27 cellular contexts compared by ENCODE assay signal in the genomic region with DNA sequence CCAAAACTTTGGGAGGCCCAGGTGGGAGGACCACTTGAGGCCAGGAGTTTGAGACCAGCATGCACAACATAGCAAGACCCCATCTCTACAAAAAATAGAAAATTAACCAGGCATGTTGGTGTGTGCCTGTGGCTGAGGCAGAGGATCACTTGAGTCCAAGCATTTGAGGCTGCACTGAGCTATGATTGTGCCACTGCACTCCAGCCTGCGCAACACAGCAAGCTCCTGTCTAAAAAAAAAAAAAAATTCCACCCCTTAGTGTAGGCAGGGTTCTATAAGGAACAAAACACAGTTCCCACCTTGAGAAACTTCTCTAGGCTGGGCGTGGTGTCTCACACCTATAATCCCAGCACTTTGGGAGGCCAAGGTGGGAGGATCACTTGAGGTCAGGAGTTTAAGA.
"Had no signal": no experiment of that assay in that cellular context is flagged by ENCODE, and none has a peak within 500 bp of the region (broad histone marks: within the 10 kb centered on the region; RNA-seq: fewer than 3 reads in every experiment).

No MANE protein-coding gene starts in this region.

- H3K27me3 ChIP-seq: gastroesophageal sphincter, heart left ventricle, suprapubic skin, transverse colon, vagina had no signal

- H3K27ac Mint-ChIP-seq: naive thymus-derived CD8-positive, alpha-beta T cell; nephron progenitor cell; stimulated activated naive CD8-positive, alpha-beta T cell treated with anti-CD3 and anti-CD28 coated beads, Interleukin-15, amount 100 ng/mL, for 72 hours had no signal

- H3K27ac ChIP-seq: dorsolateral prefrontal cortex, epithelial cell of prostate, gastroesophageal sphincter, lower lobe of right lung, prostate gland, suprapubic skin, transverse colon, vagina had no signal

- H3K9me3 ChIP-seq: gastroesophageal sphincter, heart left ventricle, lower lobe of right lung, prostate gland, suprapubic skin, transverse colon, vagina had no signal

- DNase-seq: dorsolateral prefrontal cortex; effector CD4-positive, alpha-beta T cell; foreskin fibroblast; heart left ventricle; hippocampal formation; left colon; left ventricle myocardium superior; lower lobe of right lung; naive thymus-derived CD8-positive, alpha-beta T cell; nephron progenitor cell; nucleus accumbens; right cardiac atrium; stimulated activated CD4-positive, alpha-beta T cell treated with anti-CD3 and anti-CD28 coated beads, Interleukin-12 subunit alpha, Interleukin-12 subunit beta, amount 100 ng/mL, for 4 hours; stimulated activated CD4-positive, alpha-beta T cell treated with anti-CD3 and anti-CD28 coated beads, Interleukin-1b, Interleukin-23, amount 100 ng/mL, for 48 hours; stimulated activated CD4-positive, alpha-beta T cell treated with anti-CD3 and anti-CD28 coated beads, Interleukin-4, amount 100 ng/mL, for 1 hour; stimulated activated CD8-positive, alpha-beta memory T cell treated with anti-CD3 and anti-CD28 coated beads, Interleukin-4, amount 100 ng/mL, for 48 hours; stimulated activated naive CD4-positive, alpha-beta T cell; stimulated activated naive CD8-positive, alpha-beta T cell treated with anti-CD3 and anti-CD28 coated beads, Interleukin-15, amount 100 ng/mL, for 72 hours; transverse colon had no signal

- H3K36me3 ChIP-seq: gastroesophageal sphincter, heart left ventricle, lower lobe of right lung, prostate gland, suprapubic skin, transverse colon, vagina had no signal

- H3K36me3 Mint-ChIP-seq: naive thymus-derived CD8-positive, alpha-beta T cell had no signal

- H3K4me1 ChIP-seq: gastroesophageal sphincter, lower lobe of right lung, prostate gland, suprapubic skin, transverse colon, vagina had no signal

- H3K9me3 Mint-ChIP-seq: naive thymus-derived CD8-positive, alpha-beta T cell; nephron progenitor cell; stimulated activated naive CD8-positive, alpha-beta T cell treated with anti-CD3 and anti-CD28 coated beads, Interleukin-15, amount 100 ng/mL, for 72 hours had no signal

- FAIRE-seq: colon, islet of Langerhans, small intestine had no signal

- H3K4me3 Mint-ChIP-seq: naive thymus-derived CD8-positive, alpha-beta T cell; nephron progenitor cell; stimulated activated naive CD8-positive, alpha-beta T cell treated with anti-CD3 and anti-CD28 coated beads, Interleukin-15, amount 100 ng/mL, for 72 hours had no signal

- H3K4me1 Mint-ChIP-seq: naive thymus-derived CD8-positive, alpha-beta T cell had no signal

- H3K4me3 ChIP-seq: dorsolateral prefrontal cortex, gastroesophageal sphincter, heart left ventricle, lower lobe of right lung, prostate gland, suprapubic skin, transverse colon, vagina had no signal
